ENCODE assay signal across 31 cellular contexts in the genomic region with DNA sequence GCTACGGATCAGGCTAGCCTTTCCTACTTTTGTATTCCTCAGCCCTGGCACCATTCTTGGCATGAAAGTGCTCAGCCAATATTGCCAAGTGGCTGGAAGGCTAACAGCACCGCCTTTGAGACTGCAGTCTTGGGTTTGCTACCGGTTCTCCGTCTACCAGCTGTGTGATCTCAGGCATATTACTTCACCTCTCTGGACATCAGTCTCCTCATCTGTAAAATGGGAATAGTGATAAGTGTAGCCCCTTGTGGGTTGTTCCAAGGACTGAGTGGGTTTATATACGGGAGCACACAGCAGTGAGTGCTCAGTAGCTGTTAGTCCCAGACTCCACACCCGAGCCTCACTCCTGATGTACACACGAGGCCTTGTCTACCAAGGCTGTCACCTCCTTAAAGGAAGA. TPM values are rescaled to one million over a fixed set of nuclear protein-coding genes. Genes with fewer than 3 reads are reported as not detected.
"Had no signal": no experiment of that assay in that cellular context is flagged by ENCODE, and none has a peak within 500 bp of the region (broad histone marks: within the 10 kb centered on the region; RNA-seq: fewer than 3 reads in every experiment).

No MANE protein-coding gene starts in this region.

- H3K36me3 ChIP-seq: adrenal gland, colonic mucosa had no signal

- H3K4me1 ChIP-seq: adrenal gland, body of pancreas, colonic mucosa, esophagus squamous epithelium, gastroesophageal sphincter, heart right ventricle had no signal

- ATAC-seq: activated naive CD4-positive, alpha-beta T cell treated with anti-CD3 and anti-CD28 coated beads, Interleukin-2, amount 50 U/mL, for 72 hours; activated naive CD8-positive, alpha-beta T cell treated with anti-CD3 and anti-CD28 coated beads, Interleukin-2, amount 50 U/mL, for 24 hours; activated T-cell treated with anti-CD3 and anti-CD28 coated beads, Interleukin-2, amount 50 U/mL, for 72 hours; body of pancreas; gastroesophageal sphincter; heart right ventricle had no signal

- H3K27me3 ChIP-seq: adrenal gland, body of pancreas, colonic mucosa, esophagus squamous epithelium, gastroesophageal sphincter, heart right ventricle had no signal

- H3K9me3 ChIP-seq: adrenal gland, body of pancreas, colonic mucosa, esophagus squamous epithelium, gastroesophageal sphincter, heart right ventricle had no signal

- DNase-seq: activated CD4-positive, alpha-beta memory T cell treated with anti-CD3 and anti-CD28 coated beads, Interleukin-2, amount 10 ng/mL, durations not matched to agents 7 days and 5 days; activated CD4-positive, alpha-beta T cell treated with anti-CD3 and anti-CD28 coated beads for 4 hours; activated CD4-positive, alpha-beta T cell treated with anti-CD3 and anti-CD28 coated beads, Interleukin-2, amount 10 ng/mL, durations not matched to agents 7 days and 5 days; activated CD4-positive, alpha-beta T cell treated with anti-CD3 and anti-CD28 coated beads, Interleukin-2, amount 50 U/mL, for 4 hours; activated CD4-positive, CD25-positive, alpha-beta regulatory T cell; activated CD4-positive, CD25-positive, alpha-beta regulatory T cell treated with anti-CD3 and anti-CD28 coated beads, Interleukin-2, amount 50 U/mL, for 72 hours; activated CD8-positive, alpha-beta memory T cell treated with anti-CD3 and anti-CD28 coated beads, Interleukin-2, amount 50 U/mL, for 48 hours; activated gamma-delta T cell; activated naive CD4-positive, alpha-beta T cell; activated naive CD4-positive, alpha-beta T cell treated with anti-CD3 and anti-CD28 coated beads, Interleukin-2, amount 10 ng/mL, durations not matched to agents 7 days and 5 days; activated naive CD8-positive, alpha-beta T cell treated with anti-CD3 and anti-CD28 coated beads, Interleukin-2, amount 50 U/mL, for 24 hours; activated T-cell treated with anti-CD3 and anti-CD28 coated beads for 4 hours; activated T-cell treated with anti-CD3 and anti-CD28 coated beads, Interleukin-2, amount 50 U/mL, for 24 hours; activated T-cell treated with anti-CD3 and anti-CD28 coated beads, Interleukin-2, amount 50 U/mL, for 72 hours; adrenal gland; amygdala; aorta; body of pancreas; central memory CD4-positive, alpha-beta T cell; cerebellar nuclear complex; colonic mucosa; effector CD8-positive, alpha-beta T cell; esophagus squamous epithelium; foreskin melanocyte; heart right ventricle; T-helper 2 cell had no signal

- H3K27ac ChIP-seq: adrenal gland, body of pancreas, colonic mucosa, epithelial cell of prostate, esophagus squamous epithelium, gastroesophageal sphincter, heart right ventricle had no signal

- H3K4me3 ChIP-seq: adrenal gland, body of pancreas, colonic mucosa, esophagus squamous epithelium, gastroesophageal sphincter, heart right ventricle had no signal

RNA-seq across cellular contexts. Expression of gene TFAP2E, which starts 13.7 kb away (rescaled TPM):
- total RNA-seq: body of pancreas, endothelial cell of umbilical vein, glomerular endothelial cell had no signal
